8 cellular contexts compared by ENCODE assay signal in genomic region chr2:69163109-69163508, GRCh38.
DNase-seq lines count a peak whose midpoint lies in the region; ATAC-seq, FAIRE-seq and TF ChIP-seq lines count a peak whose summit lies in the region.

No MANE protein-coding gene starts in this region.

- no peak overlapping the region for H3K4me2 ChIP-seq in H1 (ENCODE audit: insufficient read depth in 1 of 2, low read depth in 2 of 2, low read length in 2 of 2)

- no peak overlapping the region for H4K91ac ChIP-seq in H1 (replicated peaks; ENCODE audit: insufficient read length, low read length)

- H2BK120ac ChIP-seq in H1 (replicated peaks; ENCODE audit: low read depth, low read length), result no peak overlapping the region

- H3K4ac ChIP-seq in H1 (replicated peaks; ENCODE audit: insufficient read length, low read depth, low read length), result no peak overlapping the region

- H3K4me1 Mint-ChIP-seq in nephron progenitor cell, result peaks cover 26% of the 10 kb centered on the region
- H3K4me1 Mint-ChIP-seq in activated T-cell treated with anti-CD3 and anti-CD28 coated beads, Interleukin-2, amount 50 U/mL, for 4 hours (ENCODE audit: low read depth), result no peaks in the 10 kb centered on the region

- H3K14ac ChIP-seq in H1 (ENCODE audit: insufficient read length), result no peak overlapping the region

- H3K27me3 Mint-ChIP-seq in nephron progenitor cell (ENCODE audit: low read depth, poor library complexity), result no peaks in the 10 kb centered on the region
- peaks cover 15% of the 10 kb centered on the region for H3K27me3 Mint-ChIP-seq in activated T-cell treated with anti-CD3 and anti-CD28 coated beads, Interleukin-2, amount 50 U/mL, for 4 hours (ENCODE audit: low read depth)

- POLR2A ChIA-PET in H1 (lab: Charles Lee; ENCODE audit: partially characterized antibody), result interaction anchor here (0.6 kb wide), 1 partner anchor 10 kb away, joined by 3 read pairs; no protein-coding TSS in a partner anchor

- H3K9ac ChIP-seq in H1 (replicated peaks in 1 of 4; ENCODE audit: extremely low read depth in 1 of 4, low read depth in 3 of 4, low read length in 3 of 4), result no peak overlapping the region

- no peak overlapping the region for H3K18ac ChIP-seq in H1 (ENCODE audit: extremely low read depth, low read length)

- H3K23me2 ChIP-seq in H1 (ENCODE audit: low read depth, low read length), result no peaks in the 10 kb centered on the region

- no peaks in the 10 kb centered on the region for H3K79me1 ChIP-seq in H1 (ENCODE audit: low read depth, low read length)

- H2BK5ac ChIP-seq in H1 (ENCODE audit: low read depth, low read length), result no peak overlapping the region

- no peak for ATAC-seq in activated T-cell treated with anti-CD3 and anti-CD28 coated beads, Interleukin-2, amount 50 U/mL, for 4 hours
- no peak for ATAC-seq in HG02763 (IDR thresholded peaks at IDR 0.05; ENCODE audit: unreplicated experiment)
- ATAC-seq in HG02588 (IDR thresholded peaks at IDR 0.05; ENCODE audit: unreplicated experiment), result no peak

- H3K4me3 Mint-ChIP-seq in nephron progenitor cell, result no peak overlapping the region
- no peak overlapping the region for H3K4me3 Mint-ChIP-seq in activated T-cell treated with anti-CD3 and anti-CD28 coated beads, Interleukin-2, amount 50 U/mL, for 4 hours

- H3K27ac ChIP-seq in H1 (ENCODE audit: low read depth, low read length), result no peak overlapping the region

- H4K8ac ChIP-seq in H1 (ENCODE audit: extremely low read depth, insufficient read depth, low read length), result no peak overlapping the region

- CTCF ChIA-PET in H1 (lab: Charles Lee; ENCODE audit: partially characterized antibody), result interaction anchor here (3.2 kb wide), 1 partner anchor 144 kb away, joined by 22 read pairs; no protein-coding TSS in a partner anchor

- TF ChIP-seq RAD21 in H1 (IDR thresholded peaks at IDR 0.05 in 1 of 2, conservative IDR thresholded peaks at IDR 0.05 in 1 of 2; ENCODE audit: low read depth in 2 of 2, low read length in 2 of 2), result no peak

- peaks cover 60% of the 10 kb centered on the region for H3K36me3 Mint-ChIP-seq in nephron progenitor cell (ENCODE audit: low read depth)
- no peaks in the 10 kb centered on the region for H3K36me3 Mint-ChIP-seq in activated T-cell treated with anti-CD3 and anti-CD28 coated beads, Interleukin-2, amount 50 U/mL, for 4 hours (ENCODE audit: insufficient read depth)

- TF ChIP-seq CTCF in H1 (IDR thresholded peaks at IDR 0.05; ENCODE audit: control extremely low read depth in 1 of 3, insufficient read depth in 1 of 3, low read depth in 1 of 3, low read length in 3 of 3), result no peak
- TF ChIP-seq CTCF in nephron progenitor cell (IDR thresholded peaks at IDR 0.05), result no peak

- WGBS in H1 (ENCODE audit: extremely low coverage in 1 of 2, insufficient coverage in 1 of 2, insufficient read length in 1 of 2, insufficient replicate concordance in 2 of 2, low coverage in 1 of 2, low lambda C conversion rate in 2 of 2, missing lambda C conversion rate in 1 of 2), 2 experiments, result 57% methylated on average over 6 of the region's 6 CpGs; no CpG with 5 or more reads in 1 of the 2 experiments

- no peaks in the 10 kb centered on the region for H3K36me3 ChIP-seq in H1 (ENCODE audit: control insufficient read depth in 2 of 4, insufficient read depth in 4 of 4, low read length in 3 of 4)

- FAIRE-seq in H1 (lab: Jason Lieb, UNC), result no peak

- peaks cover 0 to 11% (median 5%) of the 10 kb centered on the region in 4 experiments; a peak in 2 of 7 replicates for H3K4me1 ChIP-seq in H1 (replicated peaks in 1 of 4; ENCODE audit: control insufficient read depth in 3 of 4, insufficient read depth in 4 of 4, low read length in 3 of 4)

- H2BK15ac ChIP-seq in H1 (ENCODE audit: low read length), result no peak overlapping the region

- H3K9me3 ChIP-seq in H1 (ENCODE audit: insufficient read depth in 2 of 2, low read depth in 1 of 2, low read length in 1 of 2), result no peaks in the 10 kb centered on the region

- H3K27ac Mint-ChIP-seq in nephron progenitor cell, result peak overlapping the region; percentile 18

- no peak overlapping the region for H3K23ac ChIP-seq in H1 (ENCODE audit: insufficient read length)

- peak; percentile 93 for DNase-seq in EH (ENCODE audit: low read depth)
- DNase-seq in NOMO-1 (lab: John Stamatoyannopoulos, UW; ENCODE audit: unreplicated experiment in 2 of 2), result peak; percentile 80 to 97
- no peak for DNase-seq in H1 (ENCODE audit: low read depth in 1 of 2, low spot score in 2 of 2)
- DNase-seq in nephron progenitor cell, result no peak
- DNase-seq in activated T-cell treated with anti-CD3 and anti-CD28 coated beads, Interleukin-2, amount 50 U/mL, for 4 hours, result no peak
- no peak for DNase-seq in NCI-H1694 treated with DMSO at 0.1 percent for 48 hours (lab: John Stamatoyannopoulos, UW)

- H4K20me1 ChIP-seq in H1 (replicated peaks in 1 of 2; ENCODE audit: control insufficient read depth in 1 of 2, insufficient read depth in 2 of 2, low read length in 2 of 2), result no peaks in the 10 kb centered on the region

- H4K5ac ChIP-seq in H1 (ENCODE audit: insufficient read length, low read depth, low read length), result no peak overlapping the region

- no peak for TF ChIP-seq POLR2A in H1 (IDR thresholded peaks at IDR 0.05; ENCODE audit: control extremely low read depth in 1 of 2, low read depth in 2 of 2, low read length in 2 of 2)

- H2BK12ac ChIP-seq in H1 (ENCODE audit: low read depth, low read length), result peak overlapping the region; percentile 21; the same call in 1 of the 2 replicates

- no peak overlapping the region for H3K56ac ChIP-seq in H1 (replicated peaks; ENCODE audit: insufficient read length, low read depth, low read length)

- no peak overlapping the region for H3K4me3 ChIP-seq in H1 (ENCODE audit: extremely low read depth in 1 of 4, insufficient read depth in 2 of 4, low read depth in 3 of 4, low read length in 4 of 4)

- no peaks in the 10 kb centered on the region for H3K9me3 Mint-ChIP-seq in nephron progenitor cell
- H3K9me3 Mint-ChIP-seq in activated T-cell treated with anti-CD3 and anti-CD28 coated beads, Interleukin-2, amount 50 U/mL, for 4 hours, result no peaks in the 10 kb centered on the region

- no peaks in the 10 kb centered on the region for H3K79me2 ChIP-seq in H1 (ENCODE audit: control insufficient read depth in 1 of 2, insufficient read depth in 2 of 2, low read length in 2 of 2)

- H2BK20ac ChIP-seq in H1 (ENCODE audit: low read length), result no peak overlapping the region

- no peak overlapping the region for H2AFZ ChIP-seq in H1 (ENCODE audit: low read length)

- no peaks in the 10 kb centered on the region for H3K27me3 ChIP-seq in H1 (replicated peaks in 1 of 4; ENCODE audit: control insufficient read depth in 3 of 4, extremely low read depth in 1 of 4, insufficient read depth in 3 of 4, low read length in 3 of 4)

- no peak overlapping the region for H2AK5ac ChIP-seq in H1 (ENCODE audit: low read depth, low read length)

- TF ChIP-seq EP300 in H1 (IDR thresholded peaks at IDR 0.05; ENCODE audit: borderline replicate concordance in 1 of 2, low read depth in 2 of 2, low read length in 2 of 2), result no peak

TF ChIP-seq in H1, 55 proteins besides CTCF, POLR2A, EP300 and RAD21:
- TF ChIP-seq GTF2F1 (IDR thresholded peaks at IDR 0.05; ENCODE audit: borderline replicate concordance, low read depth, low read length), result no peak
- peak; percentile 59; the same call in 1 of the 2 replicates for TF ChIP-seq JUND (IDR thresholded peaks at IDR 0.05; ENCODE audit: low read length)

Comparison
In these comparisons a context has a peak if more than half of its experiments do, and no peak if none do; other contexts are left out.
1. DNase-seq: peak in EH (single experiment) and NOMO-1 (2 of 2); none in H1 (0 of 2), nephron progenitor cell (single experiment), activated T-cell treated with anti-CD3 and anti-CD28 coated beads, Interleukin-2, amount 50 U/mL, for 4 hours (single experiment) and NCI-H1694 treated with DMSO at 0.1 percent for 48 hours (single experiment).